In genomic region chr10:15345450-15345849, GRCh38 we compare ENCODE assay signal across 20 cellular contexts. TPM values are rescaled to one million over a fixed set of nuclear protein-coding genes. Genes with fewer than 3 reads are reported as not detected.
DNase-seq lines count a peak whose midpoint lies in the region; ATAC-seq and TF ChIP-seq lines count a peak whose summit lies in the region.
"Had no signal": no experiment of that assay in that cellular context is flagged by ENCODE, and none has a peak within 500 bp of the region (broad histone marks: within the 10 kb centered on the region; RNA-seq: fewer than 3 reads in every experiment).

No MANE protein-coding gene starts in this region.

- peak overlapping the region in 7 of 10 donors; percentile 33 to 64 (median 52) for H3K27ac ChIP-seq in heart right ventricle
- H3K27ac ChIP-seq in epithelial cell of prostate: peak overlapping the region; percentile 26
- peak overlapping the region; percentile 82 for H3K27ac ChIP-seq in substantia nigra (ENCODE audit: low read depth, low read length, poor library complexity, severe bottlenecking)
- H3K27ac ChIP-seq in Peyer's patch: peak overlapping the region in 1 of 4 donors; percentile 16
- H3K27ac ChIP-seq: A549, ascending aorta, coronary artery, suprapubic skin, WERI-Rb-1 had no signal

- DNase-seq in heart right ventricle (no peak), Right ventricle myocardium inferior (ENCODE audit: missing footprints) (no peak), T-helper 17 cell (no peak), epithelial cell of prostate (ENCODE audit: low read depth, low spot score) (no peak), substantia nigra (lab: John Stamatoyannopoulos, UW) (peak in 4 of 49 donors; percentile 9 to 35 (median 11)), Peyer's patch (no peak)
- no peak for DNase-seq in stimulated activated naive CD4-positive, alpha-beta T cell (lab: John Stamatoyannopoulos, UW)
- DNase-seq: activated CD4-positive, alpha-beta T cell treated with anti-CD3 and anti-CD28 coated beads, Interleukin-2, amount 50 U/mL, for 4 hours; activated naive CD4-positive, alpha-beta T cell treated with anti-CD3 and anti-CD28 coated beads, Interleukin-2, amount 10 ng/mL, durations not matched to agents 7 days and 5 days; activated T-cell treated with anti-CD3 and anti-CD28 coated beads, Interleukin-2, amount 50 U/mL, for 24 hours; kidney glomerular epithelial cell; spleen; stimulated activated CD8-positive, alpha-beta memory T cell treated with anti-CD3 and anti-CD28 coated beads, Interleukin-4, amount 100 ng/mL, for 48 hours; WERI-Rb-1 had no signal

- H3K9me3 ChIP-seq in heart right ventricle (no peaks in the 10 kb centered on the region), T-helper 17 cell (ENCODE audit: control insufficient read depth, low read length, poor library complexity, severe bottlenecking) (no peaks in the 10 kb centered on the region), Peyer's patch (no peaks in the 10 kb centered on the region)
- H3K9me3 ChIP-seq: A549, ascending aorta, spleen, suprapubic skin had no signal

- no peaks in the 10 kb centered on the region for H3K36me3 Mint-ChIP-seq in T-helper 17 cell (ENCODE audit: low read depth)
- H3K36me3 Mint-ChIP-seq: activated naive CD4-positive, alpha-beta T cell treated with anti-CD3 and anti-CD28 coated beads, Interleukin-2, amount 10 ng/mL, durations not matched to agents 7 days and 5 days had no signal

- H3K27me3 Mint-ChIP-seq in T-helper 17 cell: peaks cover 15% of the 10 kb centered on the region

- ATAC-seq in heart right ventricle (peak in 2 of 8 donors; percentile 7 to 11), Right ventricle myocardium inferior (no peak), T-helper 17 cell (no peak), GM21576 (IDR thresholded peaks at IDR 0.05; ENCODE audit: unreplicated experiment) (no peak)
- ATAC-seq: A549 had no signal

- H3K4me1 Mint-ChIP-seq in T-helper 17 cell: peaks cover 10% of the 10 kb centered on the region
- H3K4me1 Mint-ChIP-seq: activated naive CD4-positive, alpha-beta T cell treated with anti-CD3 and anti-CD28 coated beads, Interleukin-2, amount 10 ng/mL, durations not matched to agents 7 days and 5 days had no signal

- TF ChIP-seq CTCF in heart right ventricle (IDR thresholded peaks at IDR 0.05) (no peak), Peyer's patch (IDR thresholded peaks at IDR 0.05) (no peak)

- H3K4me3 Mint-ChIP-seq in T-helper 17 cell: no peak overlapping the region
- H3K4me3 Mint-ChIP-seq: activated naive CD4-positive, alpha-beta T cell treated with anti-CD3 and anti-CD28 coated beads, Interleukin-2, amount 10 ng/mL, durations not matched to agents 7 days and 5 days; activated T-cell treated with anti-CD3 and anti-CD28 coated beads, Interleukin-2, amount 50 U/mL, for 24 hours; T-helper 1 cell treated with Interleukin-12 subunit alpha and Interleukin-12 subunit beta and Interleukin-4 antibody, amounts not matched to agents 30 μg/mL and 1 μg/mL, for 36 hours had no signal

- no peak for TF ChIP-seq POLR2A in Peyer's patch (IDR thresholded peaks at IDR 0.05)

- H3K4me3 ChIP-seq in heart right ventricle (no peak overlapping the region), Peyer's patch (no peak overlapping the region)
- H3K4me3 ChIP-seq: A549, ascending aorta, spleen, suprapubic skin had no signal

- intact Hi-C loops in heart right ventricle (cut with DNase I) (no loop called here), Right ventricle myocardium inferior (cut with DNase I) (no loop called here)

- no peaks in the 10 kb centered on the region for H3K27me3 ChIP-seq in heart right ventricle
- H3K27me3 ChIP-seq in Peyer's patch: no peaks in the 10 kb centered on the region
- H3K27me3 ChIP-seq: ascending aorta, suprapubic skin had no signal

- H3K36me3 ChIP-seq in heart right ventricle (no peaks in the 10 kb centered on the region), Peyer's patch (no peaks in the 10 kb centered on the region)
- H3K36me3 ChIP-seq: ascending aorta, spleen, suprapubic skin, WERI-Rb-1 had no signal

- peak overlapping the region; percentile 54 for H3K27ac Mint-ChIP-seq in T-helper 17 cell
- H3K27ac Mint-ChIP-seq: activated naive CD4-positive, alpha-beta T cell treated with anti-CD3 and anti-CD28 coated beads, Interleukin-2, amount 10 ng/mL, durations not matched to agents 7 days and 5 days; activated T-cell treated with anti-CD3 and anti-CD28 coated beads, Interleukin-2, amount 50 U/mL, for 24 hours; T-helper 1 cell treated with Interleukin-12 subunit alpha and Interleukin-12 subunit beta and Interleukin-4 antibody, amounts not matched to agents 30 μg/mL and 1 μg/mL, for 36 hours had no signal

- WGBS in heart right ventricle, 2 donors: 67 to 72% methylated on average over 5 of the region's 5 CpGs

- H3K4me1 ChIP-seq in heart right ventricle (peaks cover 0 to 41% (median 9%) of the 10 kb centered on the region in 9 donors), Peyer's patch (peaks cover 0 to 22% (median 2%) of the 10 kb centered on the region in 4 donors)
- H3K4me1 ChIP-seq: ascending aorta had no signal

RNA-seq across cellular contexts. Expression of gene FAM171A1, which starts 25.6 kb away (rescaled TPM):
- total RNA-seq in heart right ventricle: 10 to 100 TPM in 1 of 10 donors, 1 to 10 TPM in 9; 3.5 to 10.5 (median 6.8) TPM
- polyA plus RNA-seq in heart right ventricle: 1 to 10 TPM; 4.8 to 7.7 TPM
- 12.2 TPM for total RNA-seq in Right ventricle myocardium inferior
- 1 to 10 TPM; 2.7 to 8.0 TPM for total RNA-seq in T-helper 17 cell
- 10 to 100 TPM; 14.7 to 37.1 (median 24.5) TPM for total RNA-seq in Peyer's patch
